In genomic region chr10:129223363-129223762, GRCh38 we compare ENCODE assay signal across 1 cellular context.
TF ChIP-seq lines count a peak whose summit lies in the region.

No MANE protein-coding gene starts in this region.

TF ChIP-seq in H1, 55 proteins besides CTCF, POLR2A, EP300 and RAD21:
- TF ChIP-seq ATF2 (IDR thresholded peaks at IDR 0.05; ENCODE audit: low read length) (no peak), MAX (IDR thresholded peaks at IDR 0.05) (no peak), EGR1 (IDR thresholded peaks at IDR 0.05; ENCODE audit: borderline replicate concordance, low read depth, low read length) (no peak)
TF ChIP-seq in H1: peak in this region for 0.
